In genomic region chr18:79526468-79527460, GRCh38 we compare ENCODE assay signal across 11 cellular contexts.
DNase-seq lines count a peak whose midpoint lies in the region; ATAC-seq and TF ChIP-seq lines count a peak whose summit lies in the region.
"Had no signal": no experiment of that assay in that cellular context is flagged by ENCODE, and none has a peak within 500 bp of the region (broad histone marks: within the 10 kb centered on the region; RNA-seq: fewer than 3 reads in every experiment).

No MANE protein-coding gene starts in this region.

- peak overlapping the region in 1 of 2 donors; percentile 2 for H3K4me3 ChIP-seq in ascending aorta
- no peak overlapping the region for H3K4me3 ChIP-seq in lower lobe of right lung
- H3K4me3 ChIP-seq in aorta (ENCODE audit: low read length in 2 of 2), result no peak overlapping the region

- H3K27ac ChIP-seq in ascending aorta (peak overlapping the region; percentile 13 to 39), lower lobe of right lung (peak overlapping the region; percentile 65), aorta (ENCODE audit: low read depth in 1 of 2, low read length in 2 of 2) (no peak overlapping the region)

- H3K4me1 ChIP-seq in ascending aorta (peaks cover 5 to 13% of the 10 kb centered on the region in 2 donors), lower lobe of right lung (peaks cover 24% of the 10 kb centered on the region), aorta (ENCODE audit: control insufficient read depth in 1 of 2, insufficient read depth in 2 of 2, low read length in 2 of 2) (no peaks in the 10 kb centered on the region)

- 64 to 65% methylated on average over 44 of the region's 44 CpGs for WGBS in aorta, 2 donors

- H3K9me3 ChIP-seq in ascending aorta, result no peaks in the 10 kb centered on the region
- no peaks in the 10 kb centered on the region for H3K9me3 ChIP-seq in lower lobe of right lung
- H3K9me3 ChIP-seq in aorta (ENCODE audit: control insufficient read depth, low read length), result no peaks in the 10 kb centered on the region

- TF ChIP-seq CTCF in ascending aorta (IDR thresholded peaks at IDR 0.05) (no peak), lower lobe of right lung (IDR thresholded peaks at IDR 0.05) (no peak), GM13976 (IDR thresholded peaks at IDR 0.05; ENCODE audit: borderline replicate concordance, control extremely low read depth, extremely low read depth, insufficient read depth, missing control alignments) (no peak)

- in situ Hi-C loops in GM13976 (cut with MboI; ENCODE audit: low sequenced_read_pairs, unreplicated experiment), result no loop called here

- peak; percentile 69 for DNase-seq in stimulated activated CD4-positive, alpha-beta T cell treated with anti-CD3 and anti-CD28 coated beads, Interleukin-15, amount 100 ng/mL, for 24 hours
- no peak for DNase-seq in stimulated activated CD4-positive, alpha-beta T cell treated with anti-CD3 and anti-CD28 coated beads, Interleukin-4, amount 100 ng/mL, for 1 hour
- DNase-seq in ascending aorta (ENCODE audit: low spot score in 2 of 2), result no peak
- DNase-seq in lower lobe of right lung, result peak; percentile 65
- peak; percentile 60 to 79 for DNase-seq in aorta
- no peak for DNase-seq in glomerular visceral epithelial cell (ENCODE audit: extremely low spot score)
- DNase-seq in GM13976 (ENCODE audit: low spot score), result no peak
- no peak for DNase-seq in NCI-H510A (lab: John Stamatoyannopoulos, UW)
- DNase-seq: NCI-H510A treated with DMSO at 0.1 percent for 48 hours, small intestine had no signal

- no peaks in the 10 kb centered on the region for H3K27me3 ChIP-seq in ascending aorta
- no peaks in the 10 kb centered on the region for H3K27me3 ChIP-seq in lower lobe of right lung (ENCODE audit: low read depth)
- H3K27me3 ChIP-seq in aorta (ENCODE audit: control insufficient read depth in 1 of 2, insufficient read depth in 2 of 2, low read length in 1 of 2), result no peaks in the 10 kb centered on the region

- intact Hi-C loops in ascending aorta (cut with DNase I) (loop anchor here (2.0 kb wide), 1 partner anchor 62 kb away; no protein-coding TSS in a partner anchor), lower lobe of right lung (cut with DNase I) (loop anchor here (10.0 kb wide), 1 partner anchor 142 kb away; no protein-coding TSS in a partner anchor), aorta (cut with DNase I) (loop anchor here (1.0 to 5.0 kb wide), 3 partner anchors 61 to 147 kb away; no protein-coding TSS in a partner anchor)

- H3K36me3 ChIP-seq in ascending aorta (peaks cover 12 to 19% of the 10 kb centered on the region in 2 donors), lower lobe of right lung (peaks cover 26% of the 10 kb centered on the region), aorta (ENCODE audit: control insufficient read depth in 1 of 2, insufficient read depth in 2 of 2, low read length in 1 of 2) (no peaks in the 10 kb centered on the region)

- ATAC-seq in lower lobe of right lung (peak; percentile 43 to 51), aorta (ENCODE audit: low FRiP score) (peak; percentile 71)
- ATAC-seq: T-cell had no signal

Comparison
In these comparisons a context has a peak if more than half of its experiments do, and no peak if none do; other contexts are left out.
1. DNase-seq: peak in stimulated activated CD4-positive, alpha-beta T cell treated with anti-CD3 and anti-CD28 coated beads, Interleukin-15, amount 100 ng/mL, for 24 hours (single experiment), lower lobe of right lung (single experiment) and aorta (2 of 2); none in stimulated activated CD4-positive, alpha-beta T cell treated with anti-CD3 and anti-CD28 coated beads, Interleukin-4, amount 100 ng/mL, for 1 hour (single experiment), ascending aorta (0 of 2), glomerular visceral epithelial cell (single experiment), GM13976 (single experiment) and NCI-H510A (single experiment).
2. H3K27ac ChIP-seq: peak in ascending aorta (2 of 2) and lower lobe of right lung (single experiment); none in aorta (0 of 2).